In the genomic region with DNA sequence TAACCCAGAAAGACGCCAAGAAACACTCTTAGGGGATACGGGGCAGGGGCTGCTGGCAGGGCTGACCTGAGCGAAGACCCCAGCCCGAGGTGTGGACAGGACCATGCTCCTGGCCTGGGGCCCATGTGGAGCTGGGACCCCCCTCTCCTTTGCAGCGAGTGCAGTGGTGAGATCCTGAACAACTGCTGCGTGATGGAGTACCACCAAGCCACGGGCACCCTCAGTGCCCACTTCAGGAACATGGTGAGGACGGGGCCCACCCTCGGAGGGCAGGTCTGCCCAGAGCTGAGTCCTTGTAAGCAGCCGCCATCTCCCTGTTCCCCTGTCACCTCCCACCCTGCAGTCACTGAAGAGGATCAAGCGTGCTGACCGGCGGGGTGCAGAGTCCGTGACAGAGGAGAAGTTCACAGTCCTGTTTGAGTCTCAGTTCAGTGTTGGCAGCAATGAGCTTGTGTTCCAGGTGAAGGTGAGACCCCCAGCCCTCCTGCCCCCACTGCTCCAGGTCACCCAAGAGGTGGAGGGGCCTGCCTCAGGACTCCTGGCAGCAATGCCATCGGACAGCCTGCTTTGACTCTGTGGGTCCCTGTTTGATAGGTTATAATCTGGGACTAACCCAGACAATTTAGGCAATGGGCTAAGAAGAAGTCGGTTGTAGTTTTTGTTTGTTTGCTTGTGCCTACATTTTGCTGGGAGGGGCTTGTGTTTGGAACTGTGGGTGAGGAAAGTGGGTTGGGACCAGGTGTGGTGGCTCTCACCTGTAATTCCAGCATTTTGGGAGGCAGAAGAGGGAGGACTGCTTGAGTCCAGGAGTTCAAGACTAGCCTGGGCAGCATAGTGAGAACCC, we compare ENCODE assay signal across 19 cellular contexts.
"Had no signal": no experiment of that assay in that cellular context is flagged by ENCODE, and none has a peak within 500 bp of the region (broad histone marks: within the 10 kb centered on the region; RNA-seq: fewer than 3 reads in every experiment).

No MANE protein-coding gene starts in this region.

- H3K9me3 Mint-ChIP-seq: natural killer cell treated with Interleukin-12 subunit alpha and Interleukin-12 subunit beta and Interleukin-15 and Interleukin-18, amount 100 ng/mL, for 72 hours; type B pancreatic cell had no signal

- H3K9me3 ChIP-seq: body of pancreas, colonic mucosa, esophagus squamous epithelium, SJCRH30, suprapubic skin had no signal

- DNase-seq: activated CD4-positive, alpha-beta T cell treated with anti-CD3 and anti-CD28 coated beads for 1 hour; activated naive CD4-positive, alpha-beta T cell; activated T-cell treated with anti-CD3 and anti-CD28 coated beads, Interleukin-2, amount 50 U/mL, for 1 hour; amniotic stem cell; body of pancreas; caudate nucleus; colonic mucosa; esophagus squamous epithelium; hippocampal formation; left ventricle myocardium superior; mesenchymal stem cell; occipital lobe; SJCRH30; stimulated activated CD4-positive, alpha-beta T cell treated with anti-CD3 and anti-CD28 coated beads, Interleukin-2, amount 100 ng/mL, for 48 hours; stimulated activated naive CD4-positive, alpha-beta T cell had no signal

- H3K27ac ChIP-seq: body of pancreas, colonic mucosa, esophagus squamous epithelium, SJCRH30, suprapubic skin, VCaP had no signal

- H3K27me3 ChIP-seq: body of pancreas, colonic mucosa, esophagus squamous epithelium, SJCRH30, suprapubic skin had no signal

- ATAC-seq: body of pancreas; left ventricle myocardium superior; natural killer cell treated with Interleukin-12 subunit alpha and Interleukin-12 subunit beta and Interleukin-15 and Interleukin-18, amount 100 ng/mL, for 72 hours had no signal

- H3K27ac Mint-ChIP-seq: type B pancreatic cell had no signal

- H3K36me3 Mint-ChIP-seq: type B pancreatic cell had no signal

- H3K4me3 Mint-ChIP-seq: natural killer cell treated with Interleukin-12 subunit alpha and Interleukin-12 subunit beta and Interleukin-15 and Interleukin-18, amount 100 ng/mL, for 72 hours; type B pancreatic cell had no signal

- H3K4me1 ChIP-seq: body of pancreas, colonic mucosa, esophagus squamous epithelium, suprapubic skin had no signal

- H3K27me3 Mint-ChIP-seq: natural killer cell treated with Interleukin-12 subunit alpha and Interleukin-12 subunit beta and Interleukin-15 and Interleukin-18, amount 100 ng/mL, for 72 hours had no signal

- H3K4me3 ChIP-seq: body of pancreas, colonic mucosa, esophagus squamous epithelium, SJCRH30, suprapubic skin had no signal

- H3K36me3 ChIP-seq: colonic mucosa, SJCRH30 had no signal
